Comparison of ENCODE assay signal across 25 cellular contexts in genomic region chr7:139180700-139181311, GRCh38. TPM values are rescaled to one million over a fixed set of nuclear protein-coding genes. Genes with fewer than 3 reads are reported as not detected.
DNase-seq lines count a peak whose midpoint lies in the region; ATAC-seq and TF ChIP-seq lines count a peak whose summit lies in the region.
"Had no signal": no experiment of that assay in that cellular context is flagged by ENCODE, and none has a peak within 500 bp of the region (broad histone marks: within the 10 kb centered on the region; RNA-seq: fewer than 3 reads in every experiment).

No MANE protein-coding gene starts in this region.

- H3K4me3 ChIP-seq in astrocyte of the spinal cord (ENCODE audit: low read depth, low read length) = no peak overlapping the region
- no peak overlapping the region for H3K4me3 ChIP-seq in fibroblast of pulmonary artery (replicated peaks; ENCODE audit: low read depth, low read length)
- H3K4me3 ChIP-seq in sigmoid colon = no peak overlapping the region
- no peak overlapping the region for H3K4me3 ChIP-seq in H7 (ENCODE audit: insufficient read depth, low read depth, low read length)
- H3K4me3 ChIP-seq: BLaER1, body of pancreas, spleen had no signal

- TF ChIP-seq RAD21 in Ishikawa (IDR thresholded peaks at IDR 0.05; ENCODE audit: low read depth) = no peak

- peaks cover 0 to 42% (median 3%) of the 10 kb centered on the region in 4 donors for H3K36me3 ChIP-seq in sigmoid colon
- no peaks in the 10 kb centered on the region for H3K36me3 ChIP-seq in H7 (replicated peaks; ENCODE audit: control insufficient read depth, insufficient read depth, low read length)

- DNase-seq in EL = peak; percentile 41
- DNase-seq in astrocyte of the spinal cord (ENCODE audit: low read depth, low spot score) = peak; percentile 5
- peak; percentile 22 for DNase-seq in fibroblast of pulmonary artery (ENCODE audit: low read depth)
- DNase-seq in sigmoid colon = no peak
- no peak for DNase-seq in H7
- DNase-seq in NCI-H187 treated with DMSO at 0.1 percent for 48 hours (lab: John Stamatoyannopoulos, UW) = no peak
- DNase-seq: activated CD4-positive, alpha-beta T cell treated with anti-CD3 and anti-CD28 coated beads, Interleukin-2, amount 10 ng/mL, durations not matched to agents 7 days and 5 days; activated naive CD8-positive, alpha-beta T cell treated with anti-CD3 and anti-CD28 coated beads, Interleukin-2, amount 50 U/mL, for 24 hours; activated T-cell treated with anti-CD3 and anti-CD28 coated beads, Interleukin-2, amount 50 U/mL, for 48 hours; body of pancreas; COR-L47; DMS79 treated with DMSO at 0.1 percent for 48 hours; foreskin melanocyte; KBM-7; left cardiac atrium; NCI-H1417 treated with DMSO at 0.1 percent for 48 hours; NCI-H446; NCI-H774; right cardiac atrium; spleen; stimulated activated CD4-positive, alpha-beta T cell treated with anti-CD3 and anti-CD28 coated beads, Interleukin-2, amount 100 ng/mL, for 48 hours had no signal

- WGBS in sigmoid colon, 2 donors = 97% methylated on average over 5 of the region's 5 CpGs

- in situ Hi-C loops in astrocyte of the spinal cord (cut with HindIII; ENCODE audit: low sequenced_read_pairs) = no loop called here

- H3K27ac ChIP-seq in sigmoid colon = no peak overlapping the region
- H3K27ac ChIP-seq: BLaER1, body of pancreas, spleen, VCaP had no signal

- H3K27me3 ChIP-seq in sigmoid colon (no peaks in the 10 kb centered on the region), H7 (ENCODE audit: control insufficient read depth, insufficient read depth, low read length) (no peaks in the 10 kb centered on the region)
- H3K27me3 ChIP-seq: BLaER1, body of pancreas, spleen had no signal

- TF ChIP-seq CTCF in astrocyte of the spinal cord (IDR thresholded peaks at IDR 0.05; ENCODE audit: low read depth, low read length) (no peak), fibroblast of pulmonary artery (IDR thresholded peaks at IDR 0.05; ENCODE audit: low read length, missing control alignments) (no peak), sigmoid colon (IDR thresholded peaks at IDR 0.05) (no peak)

- no peaks in the 10 kb centered on the region for H3K9me3 ChIP-seq in sigmoid colon
- H3K9me3 ChIP-seq: BLaER1, body of pancreas, spleen had no signal

- no peak for ATAC-seq in HG03039 (IDR thresholded peaks at IDR 0.05; ENCODE audit: unreplicated experiment)
- ATAC-seq: activated naive CD8-positive, alpha-beta T cell treated with anti-CD3 and anti-CD28 coated beads, Interleukin-2, amount 50 U/mL, for 24 hours; body of pancreas; left cardiac atrium; right cardiac atrium had no signal

- no peak for TF ChIP-seq EP300 in Ishikawa (IDR thresholded peaks at IDR 0.05; ENCODE audit: borderline replicate concordance)
- no peak for TF ChIP-seq EP300 in sigmoid colon (IDR thresholded peaks at IDR 0.05)

- no peak for TF ChIP-seq POLR2A in sigmoid colon (IDR thresholded peaks at IDR 0.05)

- H3K4me1 ChIP-seq in sigmoid colon = no peaks in the 10 kb centered on the region
- H3K4me1 ChIP-seq: BLaER1, body of pancreas, spleen had no signal

- intact Hi-C loops in sigmoid colon (cut with DNase I) = no loop called here

TF ChIP-seq in Ishikawa, 13 proteins besides CTCF, POLR2A, EP300 and RAD21:
- no peak for TF ChIP-seq CREB1 (IDR thresholded peaks at IDR 0.05; ENCODE audit: low read depth)
- TF ChIP-seq NFIC (IDR thresholded peaks at IDR 0.05) = peak; percentile 51

RNA-seq across cellular contexts. Expression of gene UBN2, which starts 50.2 kb away (rescaled TPM):
- 10 to 100 TPM; 13.2 to 22.7 (median 14.2) TPM for total RNA-seq in sigmoid colon
- 1 to 10 TPM in 2 of 3 donors, under 1 TPM in 1; 0.92 to 3.2 (median 1.2) TPM for polyA plus RNA-seq in sigmoid colon
- 6.5 and 10.1 TPM in 2 replicates for total RNA-seq in H7 (2014; rRNA removed; shearing (Covaris generic))

Comparison
In these comparisons a context has a peak if more than half of its experiments do, and no peak if none do; other contexts are left out.
1. DNase-seq: peak in EL (single experiment), astrocyte of the spinal cord (single experiment) and fibroblast of pulmonary artery (single experiment); none in sigmoid colon (single experiment), H7 (single experiment) and NCI-H187 treated with DMSO at 0.1 percent for 48 hours (single experiment).